Comparison of ENCODE assay signal across 8 cellular contexts in genomic region chr12:122887817-122888212, GRCh38. TPM values are rescaled to one million over a fixed set of nuclear protein-coding genes. Genes with fewer than 3 reads are reported as not detected.
DNase-seq lines count a peak whose midpoint lies in the region; ATAC-seq and TF ChIP-seq lines count a peak whose summit lies in the region.

No MANE protein-coding gene starts in this region.

- peak overlapping the region; percentile 95 to 98 for H3K27ac Mint-ChIP-seq in T-cell

- H3K9me3 ChIP-seq in lower lobe of right lung = no peaks in the 10 kb centered on the region

- H3K27me3 ChIP-seq in lower lobe of right lung (ENCODE audit: low read depth) = no peaks in the 10 kb centered on the region

- peaks cover 11% of the 10 kb centered on the region for H3K36me3 Mint-ChIP-seq in T-cell

- intact Hi-C loops in lower lobe of right lung (cut with DNase I) = no loop called here

- H3K4me3 Mint-ChIP-seq in T-cell = peak overlapping the region; percentile 66 to 87 (median 76)

- TF ChIP-seq CTCF in C4-2B (conservative IDR thresholded peaks at IDR 0.05) = no peak
- TF ChIP-seq CTCF in lower lobe of right lung (IDR thresholded peaks at IDR 0.05) = no peak

- no peaks in the 10 kb centered on the region for H3K9me3 Mint-ChIP-seq in T-cell

- peak; percentile 15 for ATAC-seq in GM21576 (IDR thresholded peaks at IDR 0.05; ENCODE audit: unreplicated experiment)
- peak in 1 of 4 experiments; percentile 5 for ATAC-seq in T-cell (replicated peaks in 1 of 4)
- no peak for ATAC-seq in lower lobe of right lung

- H3K4me3 ChIP-seq in lower lobe of right lung = peak overlapping the region; percentile 22

- peaks cover 91% of the 10 kb centered on the region for H3K4me1 ChIP-seq in lower lobe of right lung

- no peaks in the 10 kb centered on the region for H3K36me3 ChIP-seq in lower lobe of right lung

- H3K27ac ChIP-seq in C4-2B (peak overlapping the region; percentile 92), lower lobe of right lung (peak overlapping the region; percentile 94)

- peaks cover 84 to 93% (median 92%) of the 10 kb centered on the region in 3 donors for H3K4me1 Mint-ChIP-seq in T-cell

- H3K27me3 Mint-ChIP-seq in T-cell = no peaks in the 10 kb centered on the region

- DNase-seq in T-cell = no peak
- DNase-seq in lower lobe of right lung = no peak
- DNase-seq in hippocampal formation (lab: John Stamatoyannopoulos, UW) = no peak
- no peak for DNase-seq in activated gamma-delta T cell (lab: John Stamatoyannopoulos, UW)
- DNase-seq in putamen (ENCODE audit: low spot score) = no peak
- DNase-seq in pons (ENCODE audit: low spot score) = no peak

- POLR2A ChIA-PET in T-cell (lab: Charles Lee) = interaction anchor here (0.5 to 1.9 kb wide), 7 partner anchors 11 to 373 kb away, joined by 3 to 18 read pairs (median 3); partner anchors contain the start of gene OGFOD2 (in 1 of the 2)

- CTCF ChIA-PET in T-cell (lab: Charles Lee) = interaction anchor here in 1 of 2 donors (0.7 to 2.3 kb wide), 8 partner anchors 8 to 67 kb away, joined by 3 to 20 read pairs (median 4); no protein-coding TSS in a partner anchor

RNA-seq across cellular contexts. Expression of gene VPS37B, which starts 8.1 kb away (rescaled TPM):
- 10 to 100 TPM; 25.9 to 85.8 (median 34.6) TPM for total RNA-seq in T-cell
- total RNA-seq in lower lobe of right lung = 34.5 TPM

RNA-seq across cellular contexts. Expression of gene HIP1R, which starts 52.6 kb away (rescaled TPM):
- total RNA-seq in T-cell = 100 to 1,000 TPM; 108 to 123 (median 116) TPM
- 28.2 TPM for total RNA-seq in lower lobe of right lung
